1 cellular context compared by ENCODE assay signal in genomic region chr11:72719551-72719950, GRCh38.
TF ChIP-seq lines count a peak whose summit lies in the region.

No MANE protein-coding gene starts in this region.

TF ChIP-seq in HepG2, 621 proteins besides CTCF, POLR2A, EP300 and RAD21:
- TF ChIP-seq ZNF484 (CRISPR knock-in tag; IDR thresholded peaks at IDR 0.05; ENCODE audit: borderline replicate concordance, low read depth) (no peak), MTF2 (CRISPR knock-in tag; IDR thresholded peaks at IDR 0.05; ENCODE audit: borderline replicate concordance) (no peak), ZNF720 (CRISPR knock-in tag; IDR thresholded peaks at IDR 0.05) (no peak), ZNF34 (CRISPR knock-in tag; IDR thresholded peaks at IDR 0.05; ENCODE audit: borderline replicate concordance) (no peak), HES4 (CRISPR knock-in tag; IDR thresholded peaks at IDR 0.05; ENCODE audit: borderline replicate concordance) (no peak), SNAI1 (CRISPR knock-in tag; IDR thresholded peaks at IDR 0.05; ENCODE audit: borderline replicate concordance) (no peak), KDM4B (CRISPR knock-in tag; IDR thresholded peaks at IDR 0.05) (no peak), SMAD9 (CRISPR knock-in tag; IDR thresholded peaks at IDR 0.05) (no peak), HDAC2 (CRISPR knock-in tag; IDR thresholded peaks at IDR 0.05) (no peak), NKX3-1 (CRISPR knock-in tag; IDR thresholded peaks at IDR 0.05) (no peak), HOXA9 (CRISPR knock-in tag; IDR thresholded peaks at IDR 0.05; ENCODE audit: borderline replicate concordance) (no peak), ZNF260 (CRISPR knock-in tag; IDR thresholded peaks at IDR 0.05; ENCODE audit: borderline replicate concordance, low read depth) (no peak), GATA4 (IDR thresholded peaks at IDR 0.05; ENCODE audit: borderline replicate concordance, low read depth) (no peak), ZNF383 (CRISPR knock-in tag; IDR thresholded peaks at IDR 0.05; ENCODE audit: borderline replicate concordance) (no peak), AKAP8 (CRISPR knock-in tag; IDR thresholded peaks at IDR 0.05) (no peak), CREB1 (IDR thresholded peaks at IDR 0.05) (no peak), CREB1 (CRISPR knock-in tag; IDR thresholded peaks at IDR 0.05) (no peak), ZNF660 (CRISPR knock-in tag; IDR thresholded peaks at IDR 0.05; ENCODE audit: borderline replicate concordance, low read depth) (no peak), ZNF10 (CRISPR knock-in tag; IDR thresholded peaks at IDR 0.05; ENCODE audit: borderline replicate concordance, low read depth) (no peak), ZZZ3 (CRISPR knock-in tag; IDR thresholded peaks at IDR 0.05; ENCODE audit: borderline replicate concordance) (no peak), KLF15 (CRISPR knock-in tag; IDR thresholded peaks at IDR 0.05; ENCODE audit: borderline replicate concordance) (no peak)
